In the genomic region with DNA sequence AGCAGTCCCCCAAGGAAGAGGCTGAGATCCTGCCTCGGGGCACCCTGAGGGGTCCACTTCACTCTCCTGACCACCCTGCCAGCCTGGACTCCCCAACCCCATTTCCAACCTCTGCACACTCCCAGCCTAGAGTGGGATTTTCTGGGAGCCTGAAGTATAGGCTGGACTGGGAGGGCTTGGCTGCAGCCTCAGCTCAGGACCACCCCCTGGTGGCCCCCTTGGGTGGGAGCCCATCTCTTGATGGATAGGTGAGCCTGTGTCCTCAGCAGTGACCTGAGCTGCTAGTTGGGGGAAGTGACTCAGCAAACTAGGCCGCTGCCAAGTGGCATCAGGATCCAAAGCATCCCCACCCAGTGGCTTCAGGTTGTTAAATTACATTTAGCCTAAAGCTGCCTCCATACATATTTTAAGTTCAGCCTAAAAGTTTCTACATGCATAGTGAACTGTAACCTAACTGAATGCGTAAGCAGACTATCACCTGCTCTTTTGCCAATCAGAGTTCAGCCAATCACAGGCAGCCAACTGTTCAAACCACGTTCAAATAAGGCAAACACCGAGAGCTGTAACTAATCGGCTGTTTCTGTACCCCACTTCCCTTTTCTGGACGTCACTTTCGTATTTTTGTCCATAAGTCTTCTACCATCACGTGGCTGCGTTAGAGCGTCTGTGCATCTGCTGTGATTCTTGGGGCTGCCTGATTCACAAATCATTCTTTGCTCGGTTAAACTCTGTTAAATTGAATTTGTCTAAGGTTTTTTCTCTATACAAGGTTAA, we compare ENCODE assay signal across 10 cellular contexts.
A peak's percentile ranks its signal among the peaks of the same experiment; 100 is the strongest.
DNase-seq lines count a peak whose midpoint lies in the region; ATAC-seq, FAIRE-seq and TF ChIP-seq lines count a peak whose summit lies in the region.
"Had no signal": no experiment of that assay in that cellular context is flagged by ENCODE, and none has a peak within 500 bp of the region (broad histone marks: within the 10 kb centered on the region; RNA-seq: fewer than 3 reads in every experiment).

No MANE protein-coding gene starts in this region.

- peaks cover 8% of the 10 kb centered on the region for H3K27me3 Mint-ChIP-seq in neural progenitor cell (ENCODE audit: insufficient read depth, low read depth)

- H3K9ac ChIP-seq in K562 (ENCODE audit: insufficient read depth in 1 of 2, low read depth in 2 of 2, low read length in 2 of 2) (no peak overlapping the region), neural progenitor cell (no peak overlapping the region)

- in situ Hi-C loops in K562 (cut with MboI): no loop called here

- intact Hi-C loops in K562 (cut with micrococcal nuclease): loop anchor here (10.0 kb wide), 1 partner anchor 176 kb away; no protein-coding TSS in a partner anchor
- intact Hi-C loops in uterus (cut with DNase I; ENCODE audit: low total_unique reads): no loop called here

- no peak overlapping the region for H3K27ac Mint-ChIP-seq in neural progenitor cell
- H3K27ac Mint-ChIP-seq: activated naive CD8-positive, alpha-beta T cell had no signal

- no peak for FAIRE-seq in K562 (lab: Jason Lieb, UNC)

- H3K4me3 ChIP-seq in GM12875 (ENCODE audit: low read depth, low read length) (no peak overlapping the region), K562 (no peak overlapping the region), neural progenitor cell (no peak overlapping the region), uterus (no peak overlapping the region), MG63 (no peak overlapping the region)

- H3K4me1 ChIP-seq in K562 (replicated peaks in 1 of 2; ENCODE audit: control insufficient read depth in 2 of 2, insufficient read depth in 2 of 2, low read length in 2 of 2) (no peaks in the 10 kb centered on the region), neural progenitor cell (peaks cover 21% of the 10 kb centered on the region), uterus (no peaks in the 10 kb centered on the region)

- TF ChIP-seq CTCF in GM12875 (IDR thresholded peaks at IDR 0.05; ENCODE audit: borderline replicate concordance, insufficient read depth, low read depth, low read length) (peak; percentile 27; the same call in 1 of the 2 replicates), K562 (IDR thresholded peaks at IDR 0.05 in 2 of 3, conservative IDR thresholded peaks at IDR 0.05 in 1 of 3; ENCODE audit: insufficient read depth in 2 of 3, low read depth in 1 of 3, low read length in 3 of 3) (0 out of 6 replicates have a peak, but pooled peaks of 1 of the 3 experiments have one; percentile 14), neural progenitor cell (IDR thresholded peaks at IDR 0.05) (peak; percentile 62), uterus (IDR thresholded peaks at IDR 0.05) (no peak)

- BruUV-seq in K562 (replicated peaks; lab: Mats Ljungman, UMichigan): no TSS peak

- H3F3A ChIP-seq in neural progenitor cell (ENCODE audit: low read depth): peaks cover 3% of the 10 kb centered on the region

- no peak overlapping the region for H3K4me3 Mint-ChIP-seq in neural progenitor cell
- H3K4me3 Mint-ChIP-seq: activated naive CD8-positive, alpha-beta T cell had no signal

- POLR2A ChIA-PET in K562 (lab: Yijun Ruan, JAX): interaction anchor here (0.9 kb wide), 1 partner anchor 293 kb away, joined by 5 read pairs; no protein-coding TSS in a partner anchor

- TF ChIP-seq EP300 in K562 (IDR thresholded peaks at IDR 0.05; ENCODE audit: low read length): no peak

- TF ChIP-seq RAD21 in K562 (CRISPR knock-in tag; conservative IDR thresholded peaks at IDR 0.05 in 1 of 2, IDR thresholded peaks at IDR 0.05 in 1 of 2): peak in 1 of 2 experiments; percentile 12; a peak in 1 of 4 replicates

- H4K20me1 ChIP-seq in K562 (replicated peaks; ENCODE audit: control insufficient read depth, insufficient read depth, low read length) (no peaks in the 10 kb centered on the region), neural progenitor cell (ENCODE audit: low read depth) (no peaks in the 10 kb centered on the region)

- TF ChIP-seq POLR2A in K562 (conservative IDR thresholded peaks at IDR 0.05) (no peak), uterus (IDR thresholded peaks at IDR 0.05) (no peak)

- no peak overlapping the region for H2AFZ ChIP-seq in K562 (ENCODE audit: low read depth, low read length)
- H2AFZ ChIP-seq in neural progenitor cell (replicated peaks): no peak overlapping the region

- no peaks in the 10 kb centered on the region for H3K9me1 ChIP-seq in K562 (ENCODE audit: control insufficient read depth, insufficient read depth, low read length)

- H3K4me2 ChIP-seq in K562 (ENCODE audit: insufficient read depth, low read length) (no peak overlapping the region), neural progenitor cell (no peak overlapping the region)

- no peaks in the 10 kb centered on the region for H3K79me2 ChIP-seq in K562 (ENCODE audit: control insufficient read depth, insufficient read depth, low read length)
- H3K79me2 ChIP-seq in neural progenitor cell (ENCODE audit: low read depth): no peaks in the 10 kb centered on the region

- H3K36me3 ChIP-seq in K562 (ENCODE audit: control insufficient read depth, insufficient read depth, low read length): no peaks in the 10 kb centered on the region
- no peaks in the 10 kb centered on the region for H3K36me3 ChIP-seq in neural progenitor cell
- no peaks in the 10 kb centered on the region for H3K36me3 ChIP-seq in uterus
- no peaks in the 10 kb centered on the region for H3K36me3 ChIP-seq in MG63

- no peaks in the 10 kb centered on the region for H3K36me3 Mint-ChIP-seq in neural progenitor cell
- H3K36me3 Mint-ChIP-seq: activated naive CD8-positive, alpha-beta T cell had no signal

- DNase-seq in K562 (ENCODE audit: extremely low read depth in 1 of 4, low spot score in 3 of 4) (peak; percentile 14 to 17 (median 16)), neural progenitor cell (ENCODE audit: low spot score) (peak; percentile 66), T1000 (lab: John Stamatoyannopoulos, UW) (no peak), uterus (no peak), MG63 (no peak), hypothalamus (lab: John Stamatoyannopoulos, UW) (no peak)
- DNase-seq: NCI-H526 treated with DMSO at 0.1 percent for 48 hours had no signal

- H3K27me3 ChIP-seq in K562 (ENCODE audit: control insufficient read depth in 2 of 2, insufficient read depth in 2 of 2, low read length in 2 of 2): no peaks in the 10 kb centered on the region
- H3K27me3 ChIP-seq in neural progenitor cell: no peaks in the 10 kb centered on the region
- no peaks in the 10 kb centered on the region for H3K27me3 ChIP-seq in uterus
- no peaks in the 10 kb centered on the region for H3K27me3 ChIP-seq in MG63

- peaks cover 8% of the 10 kb centered on the region for H3K9me3 Mint-ChIP-seq in neural progenitor cell

- H3K27ac ChIP-seq in K562 (ENCODE audit: extremely low read depth, low read depth, low read length): no peak overlapping the region
- no peak overlapping the region for H3K27ac ChIP-seq in neural progenitor cell
- H3K27ac ChIP-seq in uterus: no peak overlapping the region

- H3K9me3 ChIP-seq in K562 (replicated peaks; ENCODE audit: control insufficient read depth, insufficient read depth, low read depth, low read length) (no peaks in the 10 kb centered on the region), neural progenitor cell (ENCODE audit: low read depth) (peaks cover 6% of the 10 kb centered on the region), uterus (no peaks in the 10 kb centered on the region), MG63 (no peaks in the 10 kb centered on the region)

- ATAC-seq in HG03354 (IDR thresholded peaks at IDR 0.05; ENCODE audit: poor library complexity, severe bottlenecking, unreplicated experiment) (peak; percentile 59), K562 (peak; percentile 55; the same call in 1 of the 3 replicates)

- CTCF ChIA-PET in K562 (lab: Yijun Ruan, JAX; ENCODE audit: low intra/inter-chr PET ratio): no interaction called here

- H3K4me1 Mint-ChIP-seq in neural progenitor cell: peaks cover 15% of the 10 kb centered on the region

- 2% methylated on average over 9 of the region's 12 CpGs for whole genome bisulfite sequencing in K562 (ENCODE audit: insufficient coverage, low coverage, missing lambda C conversion rate)

TF ChIP-seq in K562, 482 proteins besides CTCF, POLR2A, EP300 and RAD21 (continues in another document):
- TF ChIP-seq, protein P1, sequence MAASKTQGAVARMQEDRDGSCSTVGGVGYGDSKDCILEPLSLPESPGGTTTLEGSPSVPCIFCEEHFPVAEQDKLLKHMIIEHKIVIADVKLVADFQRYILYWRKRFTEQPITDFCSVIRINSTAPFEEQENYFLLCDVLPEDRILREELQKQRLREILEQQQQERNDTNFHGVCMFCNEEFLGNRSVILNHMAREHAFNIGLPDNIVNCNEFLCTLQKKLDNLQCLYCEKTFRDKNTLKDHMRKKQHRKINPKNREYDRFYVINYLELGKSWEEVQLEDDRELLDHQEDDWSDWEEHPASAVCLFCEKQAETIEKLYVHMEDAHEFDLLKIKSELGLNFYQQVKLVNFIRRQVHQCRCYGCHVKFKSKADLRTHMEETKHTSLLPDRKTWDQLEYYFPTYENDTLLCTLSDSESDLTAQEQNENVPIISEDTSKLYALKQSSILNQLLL (CRISPR knock-in tag; IDR thresholded peaks at IDR 0.05; ENCODE audit: borderline replicate concordance): no peak
- TF ChIP-seq, protein P2, sequence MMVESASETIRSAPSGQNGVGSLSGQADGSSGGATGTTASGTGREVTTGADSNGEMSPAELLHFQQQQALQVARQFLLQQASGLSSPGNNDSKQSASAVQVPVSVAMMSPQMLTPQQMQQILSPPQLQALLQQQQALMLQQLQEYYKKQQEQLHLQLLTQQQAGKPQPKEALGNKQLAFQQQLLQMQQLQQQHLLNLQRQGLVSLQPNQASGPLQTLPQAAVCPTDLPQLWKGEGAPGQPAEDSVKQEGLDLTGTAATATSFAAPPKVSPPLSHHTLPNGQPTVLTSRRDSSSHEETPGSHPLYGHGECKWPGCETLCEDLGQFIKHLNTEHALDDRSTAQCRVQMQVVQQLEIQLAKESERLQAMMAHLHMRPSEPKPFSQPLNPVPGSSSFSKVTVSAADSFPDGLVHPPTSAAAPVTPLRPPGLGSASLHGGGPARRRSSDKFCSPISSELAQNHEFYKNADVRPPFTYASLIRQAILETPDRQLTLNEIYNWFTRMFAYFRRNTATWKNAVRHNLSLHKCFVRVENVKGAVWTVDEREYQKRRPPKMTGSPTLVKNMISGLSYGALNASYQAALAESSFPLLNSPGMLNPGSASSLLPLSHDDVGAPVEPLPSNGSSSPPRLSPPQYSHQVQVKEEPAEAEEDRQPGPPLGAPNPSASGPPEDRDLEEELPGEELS (CRISPR knock-in tag; IDR thresholded peaks at IDR 0.05; ENCODE audit: borderline replicate concordance): no peak
- TF ChIP-seq DACH1 (IDR thresholded peaks at IDR 0.05; ENCODE audit: partially characterized antibody) (no peak), SAP30 (IDR thresholded peaks at IDR 0.05; ENCODE audit: borderline replicate concordance, insufficient read depth, low read depth, low read length, poor library complexity, severe bottlenecking) (no peak), STAT5B (CRISPR knock-in tag; IDR thresholded peaks at IDR 0.05) (no peak), IFI16 (CRISPR knock-in tag; IDR thresholded peaks at IDR 0.05) (no peak), TGIF2 (CRISPR knock-in tag; IDR thresholded peaks at IDR 0.05) (no peak), PTRF (tag; IDR thresholded peaks at IDR 0.05) (no peak), SIN3A (IDR thresholded peaks at IDR 0.05; ENCODE audit: borderline replicate concordance in 2 of 2, control insufficient read depth in 1 of 2, low read depth in 2 of 2, low read length in 2 of 2) (no peak), PHF8 (IDR thresholded peaks at IDR 0.05; ENCODE audit: borderline replicate concordance, low read length) (no peak)

Comparison
In these comparisons a context has a peak if more than half of its experiments do, and no peak if none do; other contexts are left out.
1. CTCF ChIP-seq: peak in GM12875 (single experiment) and neural progenitor cell (single experiment); none in uterus (0 of 4).
2. DNase-seq: peak in K562 (4 of 4) and neural progenitor cell (single experiment); none in T1000 (single experiment), uterus (0 of 2), MG63 (single experiment) and hypothalamus (0 of 51).